ENCODE assay signal across 17 cellular contexts in genomic region chr13:97460853-97461252, GRCh38. TPM values are rescaled to one million over a fixed set of nuclear protein-coding genes. Genes with fewer than 3 reads are reported as not detected.
DNase-seq lines count a peak whose midpoint lies in the region; ATAC-seq, FAIRE-seq and TF ChIP-seq lines count a peak whose summit lies in the region.
"Had no signal": no experiment of that assay in that cellular context is flagged by ENCODE, and none has a peak within 500 bp of the region (broad histone marks: within the 10 kb centered on the region; RNA-seq: fewer than 3 reads in every experiment).

No MANE protein-coding gene starts in this region.

- ATAC-seq in activated CD8-positive, alpha-beta T cell treated with anti-CD3 and anti-CD28 coated beads for 36 hours = peak; percentile 41
- ATAC-seq in naive thymus-derived CD4-positive, alpha-beta T cell = peak; percentile 59
- ATAC-seq in HG03095 (IDR thresholded peaks at IDR 0.05; ENCODE audit: unreplicated experiment) (no peak), GM18517 (IDR thresholded peaks at IDR 0.05; ENCODE audit: unreplicated experiment) (no peak)
- ATAC-seq: body of pancreas had no signal

- peaks cover 8% of the 10 kb centered on the region for H3K36me3 Mint-ChIP-seq in T-helper 1 cell treated with Interleukin-12 subunit alpha and Interleukin-12 subunit beta and Interleukin-4 antibody, amounts not matched to agents 30 μg/mL and 1 μg/mL, for 36 hours (ENCODE audit: low read depth)
- H3K36me3 Mint-ChIP-seq in activated CD8-positive, alpha-beta T cell treated with anti-CD3 and anti-CD28 coated beads for 36 hours (ENCODE audit: low read depth) = peaks cover 12% of the 10 kb centered on the region
- peaks cover 0 to 24% (median 20%) of the 10 kb centered on the region in 5 donors for H3K36me3 Mint-ChIP-seq in naive thymus-derived CD4-positive, alpha-beta T cell

- no peak for TF ChIP-seq POLR2A in GM12892 (IDR thresholded peaks at IDR 0.05; ENCODE audit: low read depth, low read length)

- peaks cover 22% of the 10 kb centered on the region for H3K4me1 Mint-ChIP-seq in T-helper 1 cell treated with Interleukin-12 subunit alpha and Interleukin-12 subunit beta and Interleukin-4 antibody, amounts not matched to agents 30 μg/mL and 1 μg/mL, for 36 hours (ENCODE audit: low read depth)
- peaks cover 38% of the 10 kb centered on the region for H3K4me1 Mint-ChIP-seq in activated CD8-positive, alpha-beta T cell treated with anti-CD3 and anti-CD28 coated beads for 36 hours (ENCODE audit: low read depth)
- H3K4me1 Mint-ChIP-seq in naive thymus-derived CD4-positive, alpha-beta T cell = peaks cover 14 to 42% (median 30%) of the 10 kb centered on the region in 7 donors

- H3K9me3 ChIP-seq in naive thymus-derived CD4-positive, alpha-beta T cell (ENCODE audit: control insufficient read depth in 2 of 3, low read length in 3 of 3) = no peaks in the 10 kb centered on the region
- H3K9me3 ChIP-seq: body of pancreas, neutrophil had no signal

- H3K4me3 ChIP-seq in naive thymus-derived CD4-positive, alpha-beta T cell (ENCODE audit: low read length) = no peak overlapping the region
- H3K4me3 ChIP-seq: body of pancreas had no signal

- POLR2A ChIA-PET in activated CD8-positive, alpha-beta T cell treated with anti-CD3 and anti-CD28 coated beads for 36 hours (lab: Charles Lee) = no interaction called here
- POLR2A ChIA-PET in naive thymus-derived CD4-positive, alpha-beta T cell (lab: Charles Lee) = interaction anchor here (0.6 to 1.3 kb wide), 2 partner anchors 26 to 28 kb away, joined by 3 to 4 read pairs; no protein-coding TSS in a partner anchor

- DNase-seq in T-helper 1 cell (no peak), GM12892 (ENCODE audit: insufficient read length) (no peak), DMS153 treated with DMSO at 0.1 percent for 48 hours (lab: John Stamatoyannopoulos, UW; ENCODE audit: unreplicated experiment) (no peak)
- DNase-seq in activated CD8-positive, alpha-beta T cell treated with anti-CD3 and anti-CD28 coated beads for 36 hours = no peak
- DNase-seq in naive thymus-derived CD4-positive, alpha-beta T cell = peak in 5 of 9 donors; percentile 7 to 27 (median 18)
- DNase-seq: activated effector memory CD4-positive, alpha-beta T cell treated with anti-CD3 and anti-CD28 coated beads, Interleukin-2, amount 50 U/mL, for 16 hours; body of pancreas; C1 segment of cervical spinal cord; DMS53; foreskin fibroblast; NCI-H187 treated with DMSO at 0.1 percent for 48 hours; SIG-M5 had no signal

- H3K4me3 Mint-ChIP-seq in T-helper 1 cell treated with Interleukin-12 subunit alpha and Interleukin-12 subunit beta and Interleukin-4 antibody, amounts not matched to agents 30 μg/mL and 1 μg/mL, for 36 hours = no peak overlapping the region
- H3K4me3 Mint-ChIP-seq in activated CD8-positive, alpha-beta T cell treated with anti-CD3 and anti-CD28 coated beads for 36 hours = no peak overlapping the region
- peak overlapping the region in 9 of 10 donors; percentile 19 to 80 (median 58) for H3K4me3 Mint-ChIP-seq in naive thymus-derived CD4-positive, alpha-beta T cell

- CTCF ChIA-PET in activated CD8-positive, alpha-beta T cell treated with anti-CD3 and anti-CD28 coated beads for 36 hours (lab: Charles Lee) = no interaction called here
- CTCF ChIA-PET in naive thymus-derived CD4-positive, alpha-beta T cell (lab: Charles Lee) = no interaction called here

- H3K27me3 Mint-ChIP-seq in T-helper 1 cell treated with Interleukin-12 subunit alpha and Interleukin-12 subunit beta and Interleukin-4 antibody, amounts not matched to agents 30 μg/mL and 1 μg/mL, for 36 hours (ENCODE audit: low read depth) = no peaks in the 10 kb centered on the region
- H3K27me3 Mint-ChIP-seq in activated CD8-positive, alpha-beta T cell treated with anti-CD3 and anti-CD28 coated beads for 36 hours = no peaks in the 10 kb centered on the region
- no peaks in the 10 kb centered on the region for H3K27me3 Mint-ChIP-seq in naive thymus-derived CD4-positive, alpha-beta T cell

- no peak for TF ChIP-seq CTCF in activated CD8-positive, alpha-beta T cell treated with anti-CD3 and anti-CD28 coated beads for 36 hours (IDR thresholded peaks at IDR 0.05)

- peaks cover 0 to 13% of the 10 kb centered on the region in 2 donors for H3K4me1 ChIP-seq in naive thymus-derived CD4-positive, alpha-beta T cell (ENCODE audit: control insufficient read depth in 2 of 2, insufficient read depth in 2 of 2, low read length in 2 of 2)
- H3K4me1 ChIP-seq: body of pancreas had no signal

- FAIRE-seq in GM12892 (lab: Jason Lieb, UNC) = peak; percentile 27

- peaks cover 0 to 3% (median 0%) of the 10 kb centered on the region in 3 experiments for H3K36me3 ChIP-seq in naive thymus-derived CD4-positive, alpha-beta T cell (ENCODE audit: control insufficient read depth in 2 of 3, insufficient read depth in 3 of 3, low read length in 3 of 3)
- H3K36me3 ChIP-seq: neutrophil had no signal

- H3K27ac Mint-ChIP-seq in T-helper 1 cell treated with Interleukin-12 subunit alpha and Interleukin-12 subunit beta and Interleukin-4 antibody, amounts not matched to agents 30 μg/mL and 1 μg/mL, for 36 hours = peak overlapping the region; percentile 23
- peak overlapping the region; percentile 69 for H3K27ac Mint-ChIP-seq in activated CD8-positive, alpha-beta T cell treated with anti-CD3 and anti-CD28 coated beads for 36 hours
- H3K27ac Mint-ChIP-seq in naive thymus-derived CD4-positive, alpha-beta T cell = peak overlapping the region; percentile 29 to 87 (median 70)

- no peaks in the 10 kb centered on the region for H3K27me3 ChIP-seq in naive thymus-derived CD4-positive, alpha-beta T cell (ENCODE audit: control insufficient read depth in 2 of 2, insufficient read depth in 2 of 2, low read length in 2 of 2)
- H3K27me3 ChIP-seq: body of pancreas, neutrophil had no signal

- intact Hi-C loops in activated CD8-positive, alpha-beta T cell treated with anti-CD3 and anti-CD28 coated beads for 36 hours (cut with micrococcal nuclease) = no loop called here
- intact Hi-C loops in naive thymus-derived CD4-positive, alpha-beta T cell (cut with micrococcal nuclease) = no loop called here

- H3K27ac ChIP-seq in naive thymus-derived CD4-positive, alpha-beta T cell (ENCODE audit: low read depth, low read length) = peak overlapping the region; percentile 22
- H3K27ac ChIP-seq: 22Rv1, body of pancreas, neutrophil had no signal

- no peaks in the 10 kb centered on the region for H3K9me3 Mint-ChIP-seq in T-helper 1 cell treated with Interleukin-12 subunit alpha and Interleukin-12 subunit beta and Interleukin-4 antibody, amounts not matched to agents 30 μg/mL and 1 μg/mL, for 36 hours
- H3K9me3 Mint-ChIP-seq in activated CD8-positive, alpha-beta T cell treated with anti-CD3 and anti-CD28 coated beads for 36 hours = no peaks in the 10 kb centered on the region
- H3K9me3 Mint-ChIP-seq in naive thymus-derived CD4-positive, alpha-beta T cell = peaks cover 0 to 5% (median under 1%) of the 10 kb centered on the region in 11 donors

RNA-seq across cellular contexts. Expression of gene RAP2A, which starts 26.9 kb away (rescaled TPM):
- polyA plus RNA-seq in GM12892 (2012; ENCODE audit: missing spikeins) = 15.5 TPM
- 10 to 100 TPM; 19.8 to 21.5 TPM for total RNA-seq in activated CD8-positive, alpha-beta T cell treated with anti-CD3 and anti-CD28 coated beads for 36 hours
- total RNA-seq in naive thymus-derived CD4-positive, alpha-beta T cell = 10 to 100 TPM in 4 of 5 experiments, 1 to 10 TPM in 1; 8.9 to 33.2 (median 17.8) TPM
- 1 to 10 TPM; 1.2 to 1.3 TPM for polyA plus RNA-seq in naive thymus-derived CD4-positive, alpha-beta T cell

Comparison
In these comparisons a context has a peak if more than half of its experiments do, and no peak if none do; other contexts are left out.
1. H3K4me3 Mint-ChIP-seq: peak in naive thymus-derived CD4-positive, alpha-beta T cell (9 of 10); none in T-helper 1 cell treated with Interleukin-12 subunit alpha and Interleukin-12 subunit beta and Interleukin-4 antibody, amounts not matched to agents 30 μg/mL and 1 μg/mL, for 36 hours (single experiment) and activated CD8-positive, alpha-beta T cell treated with anti-CD3 and anti-CD28 coated beads for 36 hours (single experiment).
2. DNase-seq: peak in naive thymus-derived CD4-positive, alpha-beta T cell (5 of 9); none in T-helper 1 cell (0 of 5), GM12892 (single experiment), activated CD8-positive, alpha-beta T cell treated with anti-CD3 and anti-CD28 coated beads for 36 hours (single experiment) and DMS153 treated with DMSO at 0.1 percent for 48 hours (single experiment).
3. ATAC-seq: peak in activated CD8-positive, alpha-beta T cell treated with anti-CD3 and anti-CD28 coated beads for 36 hours (single experiment) and naive thymus-derived CD4-positive, alpha-beta T cell (single experiment); none in HG03095 (single experiment) and GM18517 (single experiment).
4. Peak in every context shown above with its lines, with median percentiles within 50 percentile points of each other: H3K27ac Mint-ChIP-seq.